In the genomic region with DNA sequence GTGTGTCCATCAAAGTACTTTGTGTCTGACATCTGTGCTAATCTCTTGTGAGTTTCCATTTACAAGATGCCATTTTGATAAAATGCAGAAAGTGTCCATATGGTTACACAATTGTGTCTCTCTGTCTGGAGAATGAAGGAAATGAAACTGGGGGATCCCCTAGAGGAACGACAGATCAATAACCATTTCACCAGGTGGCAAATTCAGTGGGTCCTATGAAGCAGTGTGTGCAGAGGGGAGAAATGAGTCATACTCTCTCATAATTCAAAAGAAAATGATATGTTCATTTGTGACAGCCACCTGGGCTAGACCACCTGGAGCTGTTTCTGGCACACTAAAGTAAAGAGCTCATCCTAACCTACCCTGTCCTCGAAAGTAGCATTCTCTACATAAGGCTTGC, we compare ENCODE assay signal across 8 cellular contexts. TPM values are rescaled to one million over a fixed set of nuclear protein-coding genes. Genes with fewer than 3 reads are reported as not detected.
DNase-seq lines count a peak whose midpoint lies in the region; ATAC-seq and TF ChIP-seq lines count a peak whose summit lies in the region.

No MANE protein-coding gene starts in this region.

- DNase-seq in GM10266 (ENCODE audit: extremely low spot score) (peak; percentile 72), smooth muscle cell (lab: John Stamatoyannopoulos, UW; ENCODE audit: unreplicated experiment) (no peak), dermis blood vessel endothelial cell (no peak), cerebellar nuclear complex (lab: John Stamatoyannopoulos, UW) (no peak), ureter (ENCODE audit: low spot score) (no peak)
- peak; percentile 31 to 63 for DNase-seq in activated T-cell treated with anti-CD3 and anti-CD28 coated beads, Interleukin-2, amount 50 U/mL, for 72 hours

- H3K4me1 Mint-ChIP-seq in activated T-cell treated with anti-CD3 and anti-CD28 coated beads, Interleukin-2, amount 50 U/mL, for 72 hours (ENCODE audit: low read depth), result peaks cover 63% of the 10 kb centered on the region

- H3K27me3 Mint-ChIP-seq in activated T-cell treated with anti-CD3 and anti-CD28 coated beads, Interleukin-2, amount 50 U/mL, for 72 hours (ENCODE audit: low read depth), result no peaks in the 10 kb centered on the region

- H3K27me3 ChIP-seq in smooth muscle cell (ENCODE audit: low read depth), result no peaks in the 10 kb centered on the region

- TF ChIP-seq CTCF in GM10266 (IDR thresholded peaks at IDR 0.05; ENCODE audit: control insufficient read depth, insufficient read depth, low read depth, missing control alignments), result no peak
- no peak for TF ChIP-seq CTCF in smooth muscle cell (IDR thresholded peaks at IDR 0.05; ENCODE audit: borderline replicate concordance, insufficient read depth, poor library complexity, severe bottlenecking)

- no peak overlapping the region for H3K9ac ChIP-seq in smooth muscle cell (ENCODE audit: low read depth)

- no peaks in the 10 kb centered on the region for H3F3A ChIP-seq in smooth muscle cell (ENCODE audit: low read depth)

- peak overlapping the region; percentile 63 to 79 for H3K4me3 Mint-ChIP-seq in activated T-cell treated with anti-CD3 and anti-CD28 coated beads, Interleukin-2, amount 50 U/mL, for 72 hours

- no peaks in the 10 kb centered on the region for H3K9me3 ChIP-seq in smooth muscle cell (replicated peaks; ENCODE audit: low read depth)

- no peaks in the 10 kb centered on the region for H3K36me3 ChIP-seq in smooth muscle cell (ENCODE audit: low read depth)

- H3K4me2 ChIP-seq in smooth muscle cell, result no peak overlapping the region

- ATAC-seq in GM21367 (IDR thresholded peaks at IDR 0.05; ENCODE audit: unreplicated experiment) (peak; percentile 87), HG03521 (IDR thresholded peaks at IDR 0.05; ENCODE audit: unreplicated experiment) (peak; percentile 88)
- peak; percentile 91 to 95 for ATAC-seq in activated T-cell treated with anti-CD3 and anti-CD28 coated beads, Interleukin-2, amount 50 U/mL, for 72 hours (replicated peaks in 1 of 2)

- H3K9me3 Mint-ChIP-seq in activated T-cell treated with anti-CD3 and anti-CD28 coated beads, Interleukin-2, amount 50 U/mL, for 72 hours, result peaks cover 0 to 4% of the 10 kb centered on the region in 2 donors

- no peak overlapping the region for H3K4me3 ChIP-seq in smooth muscle cell

- no peaks in the 10 kb centered on the region for H4K20me1 ChIP-seq in smooth muscle cell (ENCODE audit: low read depth)

- H3K27ac Mint-ChIP-seq in activated T-cell treated with anti-CD3 and anti-CD28 coated beads, Interleukin-2, amount 50 U/mL, for 72 hours, result peak overlapping the region; percentile 70

- no peak overlapping the region for H3K27ac ChIP-seq in smooth muscle cell (ENCODE audit: low read depth)

- 80% methylated on average over 2 of the region's 2 CpGs for WGBS in smooth muscle cell (ENCODE audit: low lambda C conversion rate)

- H3K4me1 ChIP-seq in smooth muscle cell (ENCODE audit: low read depth), result peaks cover 8% of the 10 kb centered on the region

- H3K79me2 ChIP-seq in smooth muscle cell (ENCODE audit: low read depth), result no peaks in the 10 kb centered on the region

- no peaks in the 10 kb centered on the region for H3K36me3 Mint-ChIP-seq in activated T-cell treated with anti-CD3 and anti-CD28 coated beads, Interleukin-2, amount 50 U/mL, for 72 hours (ENCODE audit: insufficient read depth in 2 of 2)

- no peak overlapping the region for H2AFZ ChIP-seq in smooth muscle cell (ENCODE audit: low read depth)

RNA-seq across cellular contexts. Expression of gene CD47, which starts 10.1 kb away (rescaled TPM):
- total RNA-seq in activated T-cell treated with anti-CD3 and anti-CD28 coated beads, Interleukin-2, amount 50 U/mL, for 72 hours, result 100 to 1,000 TPM; 139 to 153 TPM
- total RNA-seq in smooth muscle cell (81.8 and 95.6 TPM in 2 replicates), dermis blood vessel endothelial cell (85.6 and 113 TPM in 2 replicates), ureter (76.5 TPM)
- polyA plus RNA-seq in smooth muscle cell, result 47.1 and 89.8 TPM in 2 replicates

Comparison
In these comparisons a context has a peak if more than half of its experiments do, and no peak if none do; other contexts are left out.
1. DNase-seq: peak in GM10266 (single experiment) and activated T-cell treated with anti-CD3 and anti-CD28 coated beads, Interleukin-2, amount 50 U/mL, for 72 hours (2 of 2); none in smooth muscle cell (single experiment), dermis blood vessel endothelial cell (single experiment), cerebellar nuclear complex (0 of 2) and ureter (single experiment).
2. Peak in every context shown above with its lines, with median percentiles within 50 percentile points of each other: ATAC-seq.